ENCODE assay signal across 1 cellular context in genomic region chr10:61765176-61766087, GRCh38.
TF ChIP-seq lines count a peak whose summit lies in the region.

No MANE protein-coding gene starts in this region.

TF ChIP-seq in K562, 482 proteins besides CTCF, POLR2A, EP300 and RAD21 (continued from another document and continues in another):
- TF ChIP-seq ZNF407 (IDR thresholded peaks at IDR 0.05; ENCODE audit: low read depth) (no peak), FOXA1 (IDR thresholded peaks at IDR 0.05; ENCODE audit: borderline replicate concordance) (no peak), CCNT2 (IDR thresholded peaks at IDR 0.05; ENCODE audit: borderline replicate concordance, extremely low read depth, insufficient read length, low read depth, low read length) (peak; percentile 99), SMAD1 (IDR thresholded peaks at IDR 0.05; ENCODE audit: low read depth, low read length, partially characterized antibody) (peak; percentile 95), ZNF311 (CRISPR knock-in tag; IDR thresholded peaks at IDR 0.05) (peak; percentile 98), CUX1 (CRISPR knock-in tag; IDR thresholded peaks at IDR 0.05) (peak; percentile 97), CREB5 (CRISPR knock-in tag; IDR thresholded peaks at IDR 0.05) (peak; percentile 85; the same call in 1 of the 2 replicates), MAFF (IDR thresholded peaks at IDR 0.05; ENCODE audit: low read length) (peak; percentile 72), KLF6 (CRISPR knock-in tag; IDR thresholded peaks at IDR 0.05; ENCODE audit: borderline replicate concordance) (peak; percentile 92; the same call in 1 of the 2 replicates), DIDO1 (tag; IDR thresholded peaks at IDR 0.05; ENCODE audit: low read depth) (peak; percentile 78), HLTF (IDR thresholded peaks at IDR 0.05) (peak; percentile 100), XRCC3 (IDR thresholded peaks at IDR 0.05) (peak; percentile 18; the same call in 1 of the 2 replicates), ZNF518B (CRISPR knock-in tag; IDR thresholded peaks at IDR 0.05) (no peak), SRSF7 (optimal IDR thresholded peaks at IDR 0.05; ENCODE audit: low read depth, low read length) (no peak), TSHZ1 (CRISPR knock-in tag; IDR thresholded peaks at IDR 0.05) (peak; percentile 40; the same call in 1 of the 2 replicates), ZNF408 (CRISPR knock-in tag; IDR thresholded peaks at IDR 0.05; ENCODE audit: low read depth) (no peak), ZSCAN32 (CRISPR knock-in tag; IDR thresholded peaks at IDR 0.05) (no peak), CBFA2T2 (conservative IDR thresholded peaks at IDR 0.05) (peak; percentile 100), GTF3C2 (IDR thresholded peaks at IDR 0.05; ENCODE audit: borderline replicate concordance, extremely low read depth, insufficient read length) (no peak), GABPB1 (CRISPR knock-in tag; IDR thresholded peaks at IDR 0.05) (peak; percentile 92), ATF7 (IDR thresholded peaks at IDR 0.05) (peak; percentile 95), ZNF561 (CRISPR knock-in tag; conservative IDR thresholded peaks at IDR 0.05) (no peak), GABPB2 (CRISPR knock-in tag; conservative IDR thresholded peaks at IDR 0.05) (no peak), FOXO4 (CRISPR knock-in tag; IDR thresholded peaks at IDR 0.05) (no peak), ZNF121 (CRISPR knock-in tag; conservative IDR thresholded peaks at IDR 0.05) (peak; percentile 20; the same call in 1 of the 2 replicates), SNRNP70 (optimal IDR thresholded peaks at IDR 0.05; ENCODE audit: low read depth, low read length) (no peak), CREB1 (IDR thresholded peaks at IDR 0.05) (peak; percentile 95), CREB1 (CRISPR knock-in tag; IDR thresholded peaks at IDR 0.05) (peak; percentile 60; the same call in 1 of the 2 replicates)
